ENCODE assay signal across 9 cellular contexts in the genomic region with DNA sequence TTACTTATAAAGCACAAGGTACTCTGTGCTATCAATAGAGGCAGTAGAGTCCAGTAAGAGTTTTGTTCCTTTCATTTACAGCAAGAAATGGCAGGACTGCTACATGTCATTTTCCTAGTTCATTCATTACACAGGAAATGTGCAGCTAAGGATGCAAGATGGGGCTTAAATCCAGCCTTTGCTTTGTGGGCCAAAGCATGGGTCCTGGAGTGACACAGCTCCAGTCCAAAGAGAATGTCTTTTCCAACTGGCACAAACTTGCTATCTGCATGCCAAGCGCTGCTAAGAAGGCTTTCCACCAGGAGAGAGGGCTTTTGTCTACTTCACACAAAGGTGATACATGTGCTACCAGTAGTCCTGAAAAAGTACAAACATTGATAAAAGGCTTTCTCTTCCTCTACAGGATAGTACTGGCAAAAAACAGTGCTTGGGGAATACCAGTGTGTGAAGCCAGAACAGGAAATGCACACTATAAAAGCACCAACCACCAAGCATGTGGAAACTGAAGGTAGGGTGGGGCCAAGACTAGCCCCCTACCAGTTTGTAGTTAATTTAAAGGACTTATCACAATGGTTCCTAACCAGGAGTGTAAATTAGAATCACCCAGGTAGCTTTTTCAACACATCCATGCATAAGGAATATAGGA.
DNase-seq lines count a peak whose midpoint lies in the region; ATAC-seq, FAIRE-seq and TF ChIP-seq lines count a peak whose summit lies in the region.
"Had no signal": no experiment of that assay in that cellular context is flagged by ENCODE, and none has a peak within 500 bp of the region (broad histone marks: within the 10 kb centered on the region; RNA-seq: fewer than 3 reads in every experiment).

No MANE protein-coding gene starts in this region.

- H3K4me3 ChIP-seq in OCI-LY1 (ENCODE audit: low read depth, low read length, poor library complexity, severe bottlenecking) = no peak overlapping the region

- H4K20me1 ChIP-seq in OCI-LY1 (ENCODE audit: insufficient read depth, low read length) = no peaks in the 10 kb centered on the region

- no peaks in the 10 kb centered on the region for H3K9me3 ChIP-seq in OCI-LY1 (ENCODE audit: low read length)

- peaks cover 23% of the 10 kb centered on the region; the same call in 1 of the 2 replicates for H3K36me3 ChIP-seq in OCI-LY1 (ENCODE audit: insufficient read depth, low read length)

- no peak overlapping the region for H3K4me2 ChIP-seq in OCI-LY1 (ENCODE audit: low read length)

- 0 out of 2 replicates have a peak, but pooled peaks cover 5% of the 10 kb centered on the region for H3F3A ChIP-seq in OCI-LY1 (ENCODE audit: insufficient read depth, low read length)

- ATAC-seq in GM21529 (IDR thresholded peaks at IDR 0.05; ENCODE audit: unreplicated experiment) = peak; percentile 63
- no peak for ATAC-seq in HG02938 (IDR thresholded peaks at IDR 0.05; ENCODE audit: unreplicated experiment)

- peaks cover 43% of the 10 kb centered on the region for H3K79me2 ChIP-seq in OCI-LY1 (ENCODE audit: insufficient read depth, low read length)

- H3K9me3 Mint-ChIP-seq in immature natural killer cell = no peaks in the 10 kb centered on the region

- H3K27me3 Mint-ChIP-seq in immature natural killer cell (ENCODE audit: low read depth in 3 of 3) = no peaks in the 10 kb centered on the region

- H3K4me1 ChIP-seq in OCI-LY1 (ENCODE audit: insufficient read depth, low read length, severe bottlenecking) = peaks cover 12% of the 10 kb centered on the region

- peak overlapping the region; percentile 20 to 62 (median 44) for H3K4me3 Mint-ChIP-seq in immature natural killer cell

- peaks cover 62 to 90% of the 10 kb centered on the region in 2 donors for H3K4me1 Mint-ChIP-seq in immature natural killer cell

- H3K27ac Mint-ChIP-seq in immature natural killer cell = peak overlapping the region; percentile 15 to 81 (median 60)

- H3K27ac ChIP-seq in OCI-LY1 (ENCODE audit: low read depth, low read length, poor library complexity, severe bottlenecking) = peak overlapping the region; percentile 33
- H3K27ac ChIP-seq in RWPE1 = no peak overlapping the region

- no peaks in the 10 kb centered on the region for H3K36me3 Mint-ChIP-seq in immature natural killer cell

- CTCF ChIA-PET in RWPE1 (lab: Yijun Ruan, JAX) = interaction anchor here (1.1 kb wide), 1 partner anchor 25 kb away, joined by 6 read pairs; no protein-coding TSS in a partner anchor

- no peak for DNase-seq in D721Med (ENCODE audit: insufficient read length, low spot score)
- DNase-seq in immature natural killer cell = no peak
- DNase-seq in cortex of kidney (lab: John Stamatoyannopoulos, UW) = no peak
- DNase-seq in RWPE1 (ENCODE audit: low spot score) = no peak
- no peak for DNase-seq in stimulated activated CD4-positive, alpha-beta T cell treated with anti-CD3 and anti-CD28 coated beads, Interleukin-4, amount 100 ng/mL, for 24 hours
- DNase-seq: hypothalamus had no signal

- TF ChIP-seq CTCF in D721Med (IDR thresholded peaks at IDR 0.05; ENCODE audit: insufficient read depth, missing control alignments) (no peak), OCI-LY1 (IDR thresholded peaks at IDR 0.05; ENCODE audit: low read length) (peak; percentile 11; the same call in 1 of the 2 replicates), RWPE1 (conservative IDR thresholded peaks at IDR 0.05; ENCODE audit: low read depth) (no peak)

- no peak overlapping the region for H3K9ac ChIP-seq in OCI-LY1 (ENCODE audit: low read length)

- FAIRE-seq in D721Med (lab: Jason Lieb, UNC) = peak; percentile 70

- no peak overlapping the region for H2AFZ ChIP-seq in OCI-LY1 (ENCODE audit: low read length)

- H3K9me2 ChIP-seq in OCI-LY1 (ENCODE audit: low read depth, low read length) = no peaks in the 10 kb centered on the region

- POLR2A ChIA-PET in RWPE1 (lab: Yijun Ruan, JAX; ENCODE audit: low non-redundant PET) = no interaction called here

- no peaks in the 10 kb centered on the region for H3K27me3 ChIP-seq in OCI-LY1 (ENCODE audit: insufficient read depth, low read length)
